1 cellular context compared by ENCODE assay signal in the genomic region with DNA sequence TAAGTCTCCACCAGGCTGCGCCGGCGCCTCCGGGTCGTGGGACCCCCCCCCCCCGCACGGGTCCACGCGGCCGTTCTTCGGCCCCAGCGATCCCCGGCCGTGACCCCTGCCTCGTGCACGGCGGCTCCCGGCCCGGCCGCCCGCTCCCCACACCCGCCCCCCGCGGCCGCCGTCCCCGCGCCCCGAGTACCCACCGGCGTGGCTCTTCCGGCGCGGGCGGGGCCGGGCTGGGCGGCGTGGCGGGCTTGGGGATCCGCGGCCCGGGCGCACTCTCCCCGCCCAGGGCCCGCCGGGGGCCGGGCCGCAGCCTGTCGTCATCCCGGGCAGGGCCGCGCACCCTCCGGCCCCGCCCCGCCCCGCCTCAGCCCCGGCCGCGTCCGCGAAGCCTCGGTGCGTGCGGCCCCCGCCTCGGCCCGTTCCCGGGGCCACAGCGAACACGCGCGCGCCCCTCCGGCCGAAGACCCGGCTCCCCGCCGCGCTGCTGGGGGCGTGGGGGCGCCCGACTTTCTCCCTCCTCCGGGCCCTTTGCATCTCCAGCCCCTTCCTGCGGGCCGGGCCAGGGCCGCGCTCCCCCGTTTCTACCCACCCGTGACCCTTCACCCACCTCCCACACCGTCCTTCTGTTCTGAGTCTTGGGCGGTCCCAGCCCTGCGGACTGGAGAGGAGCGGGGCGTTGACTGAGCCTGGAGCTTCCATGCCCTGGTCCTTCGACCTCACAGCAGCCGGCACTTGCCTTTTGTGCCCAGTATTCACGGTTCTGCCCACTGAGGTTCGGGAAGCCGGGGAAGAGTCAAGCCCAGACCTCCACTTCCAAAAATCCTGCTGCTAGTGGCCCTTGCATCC.
TF ChIP-seq lines count a peak whose summit lies in the region.

No MANE protein-coding gene starts in this region.

TF ChIP-seq in neural cell, 6 proteins besides CTCF, POLR2A, EP300 and RAD21 (continued from another document):
- TF ChIP-seq EZH2 (IDR thresholded peaks at IDR 0.05; ENCODE audit: borderline replicate concordance, insufficient read depth, low read length, poor library complexity, severe bottlenecking), result no peak
TF ChIP-seq in neural cell: peak in this region for 0.
